8 cellular contexts compared by ENCODE assay signal in genomic region chr16:79601978-79602609, GRCh38. TPM values are rescaled to one million over a fixed set of nuclear protein-coding genes. Genes with fewer than 3 reads are reported as not detected.
DNase-seq lines count a peak whose midpoint lies in the region; ATAC-seq and TF ChIP-seq lines count a peak whose summit lies in the region.

No MANE protein-coding gene starts in this region.

- peak overlapping the region; percentile 84 for H3K9ac ChIP-seq in ES-I3 (ENCODE audit: low read depth, low read length)
- no peak overlapping the region for H3K9ac ChIP-seq in rectal smooth muscle tissue (ENCODE audit: low read length)

- TF ChIP-seq CTCF in vagina (IDR thresholded peaks at IDR 0.05) = peak; percentile 35 to 91 (median 73)

- H3K27me3 ChIP-seq in rectal smooth muscle tissue (ENCODE audit: control insufficient read depth, insufficient read depth, low read length) = peaks cover 3% of the 10 kb centered on the region
- H3K27me3 ChIP-seq in vagina = no peaks in the 10 kb centered on the region

- H3K27ac ChIP-seq in rectal smooth muscle tissue (ENCODE audit: low read depth, low read length) = peak overlapping the region; percentile 63
- H3K27ac ChIP-seq in vagina = peak overlapping the region; percentile 98

- H3K9me3 ChIP-seq in ES-I3 (ENCODE audit: control insufficient read depth, insufficient read depth, low read length) = no peaks in the 10 kb centered on the region
- H3K9me3 ChIP-seq in vagina = no peaks in the 10 kb centered on the region

- H3K4me1 ChIP-seq in ES-I3 (ENCODE audit: insufficient read depth, low read length) (peaks cover 12% of the 10 kb centered on the region; the same call in 1 of the 2 replicates), rectal smooth muscle tissue (ENCODE audit: control insufficient read depth, insufficient read depth, low read length) (peaks cover 6% of the 10 kb centered on the region), vagina (peaks cover 20% of the 10 kb centered on the region)

- intact Hi-C loops in vagina (cut with DNase I) = loop anchor here (2.0 to 10.0 kb wide), 3 partner anchors 1097 to 1477 kb away; no protein-coding TSS in a partner anchor

- H3K36me3 ChIP-seq in ES-I3 (ENCODE audit: insufficient read depth, low read length) = no peaks in the 10 kb centered on the region
- no peaks in the 10 kb centered on the region for H3K36me3 ChIP-seq in rectal smooth muscle tissue (ENCODE audit: control insufficient read depth, insufficient read depth, low read length)
- no peaks in the 10 kb centered on the region for H3K36me3 ChIP-seq in vagina

- no peak for TF ChIP-seq POLR2A in vagina (IDR thresholded peaks at IDR 0.05)

- no peak for ATAC-seq in HG02678 (IDR thresholded peaks at IDR 0.05; ENCODE audit: unreplicated experiment)

- H3K4me3 ChIP-seq in rectal smooth muscle tissue (ENCODE audit: low read length) = peak overlapping the region; percentile 87
- H3K4me3 ChIP-seq in vagina = peak overlapping the region; percentile 83 to 91

- peak; percentile 69 for DNase-seq in NAMALWA (ENCODE audit: low spot score)
- peak; percentile 58 to 88 (median 76) for DNase-seq in T-helper 2 cell
- DNase-seq in astrocyte of the hippocampus (ENCODE audit: low read depth, low spot score) = peak; percentile 90
- peak; percentile 69 to 70 for DNase-seq in hippocampal formation (lab: John Stamatoyannopoulos, UW)
- DNase-seq in vagina (ENCODE audit: extremely low spot score in 2 of 2) = peak in 1 of 2 donors; percentile 91

RNA-seq across cellular contexts. Expression of gene MAF, which starts 1.6 kb away (rescaled TPM):
- total RNA-seq in vagina = 52.5 TPM
